Comparison of ENCODE assay signal across 8 cellular contexts in genomic region chr11:60762851-60763691, GRCh38. TPM values are rescaled to one million over a fixed set of nuclear protein-coding genes. Genes with fewer than 3 reads are reported as not detected.
DNase-seq lines count a peak whose midpoint lies in the region; ATAC-seq and TF ChIP-seq lines count a peak whose summit lies in the region.

No MANE protein-coding gene starts in this region.

- no peaks in the 10 kb centered on the region for H3K36me3 ChIP-seq in endodermal cell (ENCODE audit: control insufficient read depth, insufficient read depth, low read length)
- no peaks in the 10 kb centered on the region for H3K36me3 ChIP-seq in naive thymus-derived CD4-positive, alpha-beta T cell (ENCODE audit: control insufficient read depth in 2 of 3, insufficient read depth in 3 of 3, low read length in 3 of 3)

- WGBS in endodermal cell (ENCODE audit: insufficient coverage in 1 of 2, insufficient read length in 1 of 2), 2 experiments, result 66 to 70% methylated on average over 7 to 11 of the region's 11 CpGs

- no peaks in the 10 kb centered on the region for H3K4me1 ChIP-seq in endodermal cell (ENCODE audit: control insufficient read depth, insufficient read depth, low read length)
- no peaks in the 10 kb centered on the region for H3K4me1 ChIP-seq in naive thymus-derived CD4-positive, alpha-beta T cell (ENCODE audit: control insufficient read depth in 2 of 2, insufficient read depth in 2 of 2, low read length in 2 of 2)

- no peak overlapping the region for H3K9ac ChIP-seq in endodermal cell (ENCODE audit: extremely low read depth, low read length, poor library complexity, severe bottlenecking)

- TF ChIP-seq CTCF in endodermal cell (conservative IDR thresholded peaks at IDR 0.05), result peak; percentile 73

- H3K27ac Mint-ChIP-seq in endodermal cell, result no peak overlapping the region
- no peak overlapping the region for H3K27ac Mint-ChIP-seq in naive thymus-derived CD4-positive, alpha-beta T cell

- no peak overlapping the region for H3K27ac ChIP-seq in endodermal cell (ENCODE audit: low read depth, low read length)
- H3K27ac ChIP-seq in naive thymus-derived CD4-positive, alpha-beta T cell (ENCODE audit: low read depth, low read length), result no peak overlapping the region

- intact Hi-C loops in naive thymus-derived CD4-positive, alpha-beta T cell (cut with micrococcal nuclease), result no loop called here

- peaks cover 2% of the 10 kb centered on the region for H3K4me1 Mint-ChIP-seq in endodermal cell
- H3K4me1 Mint-ChIP-seq in naive thymus-derived CD4-positive, alpha-beta T cell, result peaks cover 0 to 6% (median 0%) of the 10 kb centered on the region in 7 donors

- H3K27me3 Mint-ChIP-seq in endodermal cell (ENCODE audit: insufficient read depth), result peaks cover 11% of the 10 kb centered on the region
- H3K27me3 Mint-ChIP-seq in naive thymus-derived CD4-positive, alpha-beta T cell, result peaks cover 33 to 57% (median 43%) of the 10 kb centered on the region in 5 donors

- peak; percentile 61 for ATAC-seq in GM21723 (IDR thresholded peaks at IDR 0.05; ENCODE audit: unreplicated experiment)
- ATAC-seq in naive thymus-derived CD4-positive, alpha-beta T cell, result no peak

- no peaks in the 10 kb centered on the region for H3K9me3 Mint-ChIP-seq in endodermal cell
- H3K9me3 Mint-ChIP-seq in naive thymus-derived CD4-positive, alpha-beta T cell, result no peaks in the 10 kb centered on the region

- H3K4me3 ChIP-seq in endodermal cell (ENCODE audit: low read length), result no peak overlapping the region
- H3K4me3 ChIP-seq in naive thymus-derived CD4-positive, alpha-beta T cell (ENCODE audit: low read length), result no peak overlapping the region

- no peaks in the 10 kb centered on the region for H3K9me3 ChIP-seq in endodermal cell (ENCODE audit: control insufficient read depth, low read length)
- no peaks in the 10 kb centered on the region for H3K9me3 ChIP-seq in naive thymus-derived CD4-positive, alpha-beta T cell (ENCODE audit: control insufficient read depth in 2 of 3, low read length in 3 of 3)

- POLR2A ChIA-PET in naive thymus-derived CD4-positive, alpha-beta T cell (lab: Charles Lee), result no interaction called here

- H3K36me3 Mint-ChIP-seq in endodermal cell (ENCODE audit: low read depth), result no peaks in the 10 kb centered on the region
- H3K36me3 Mint-ChIP-seq in naive thymus-derived CD4-positive, alpha-beta T cell, result no peaks in the 10 kb centered on the region

- peaks cover 6% of the 10 kb centered on the region for H3K27me3 ChIP-seq in endodermal cell (ENCODE audit: control insufficient read depth, insufficient read depth, low read length, poor library complexity, severe bottlenecking)
- no peaks in the 10 kb centered on the region for H3K27me3 ChIP-seq in naive thymus-derived CD4-positive, alpha-beta T cell (ENCODE audit: control insufficient read depth in 2 of 2, insufficient read depth in 2 of 2, low read length in 2 of 2)

- CTCF ChIA-PET in naive thymus-derived CD4-positive, alpha-beta T cell (lab: Charles Lee), result interaction anchor here (0.5 to 1.5 kb wide), 4 partner anchors 12 to 1752 kb away, joined by 3 to 7 read pairs (median 4); no protein-coding TSS in a partner anchor

- no peak overlapping the region for H3K4me3 Mint-ChIP-seq in endodermal cell
- no peak overlapping the region for H3K4me3 Mint-ChIP-seq in naive thymus-derived CD4-positive, alpha-beta T cell

- peak; percentile 23 to 55 for DNase-seq in NCI-H526 (lab: John Stamatoyannopoulos, UW)
- no peak for DNase-seq in NCI-H526 treated with DMSO at 0.1 percent for 48 hours (lab: John Stamatoyannopoulos, UW)
- DNase-seq in Kasumi-1 (lab: John Stamatoyannopoulos, UW), result peak; percentile 4 to 11
- no peak for DNase-seq in endodermal cell
- no peak for DNase-seq in stimulated activated naive CD4-positive, alpha-beta T cell (lab: John Stamatoyannopoulos, UW)
- DNase-seq in naive thymus-derived CD4-positive, alpha-beta T cell, result no peak
- no peak for DNase-seq in HuH-7.5 (ENCODE audit: low spot score)

RNA-seq across cellular contexts. Expression of gene MS4A15, which starts 6.4 kb away (rescaled TPM):
- not detected for total RNA-seq in endodermal cell
- polyA plus RNA-seq in endodermal cell (2013, experiment 1 of 2), result not detected
- polyA plus RNA-seq in endodermal cell (2013, experiment 2 of 2), result not detected
- total RNA-seq in naive thymus-derived CD4-positive, alpha-beta T cell, result not detected
- polyA plus RNA-seq in naive thymus-derived CD4-positive, alpha-beta T cell, result not detected

RNA-seq across cellular contexts. Expression of gene MS4A10, which starts 22.1 kb away (rescaled TPM):
- not detected for total RNA-seq in endodermal cell
- polyA plus RNA-seq in endodermal cell (2013, experiment 1 of 2), result not detected
- not detected for polyA plus RNA-seq in endodermal cell (2013, experiment 2 of 2)
- total RNA-seq in naive thymus-derived CD4-positive, alpha-beta T cell, result not detected
- polyA plus RNA-seq in naive thymus-derived CD4-positive, alpha-beta T cell, result not detected

RNA-seq across cellular contexts. Expression of gene MS4A18, which starts 38.6 kb away (rescaled TPM):
- not detected for total RNA-seq in endodermal cell
- not detected for polyA plus RNA-seq in endodermal cell (2013, experiment 1 of 2)
- not detected for polyA plus RNA-seq in endodermal cell (2013, experiment 2 of 2)
- total RNA-seq in naive thymus-derived CD4-positive, alpha-beta T cell, result not detected
- not detected for polyA plus RNA-seq in naive thymus-derived CD4-positive, alpha-beta T cell

Comparison
In these comparisons a context has a peak if more than half of its experiments do, and no peak if none do; other contexts are left out.
1. DNase-seq: peak in NCI-H526 (2 of 2) and Kasumi-1 (2 of 2); none in NCI-H526 treated with DMSO at 0.1 percent for 48 hours (single experiment), endodermal cell (single experiment), stimulated activated naive CD4-positive, alpha-beta T cell (0 of 6), naive thymus-derived CD4-positive, alpha-beta T cell (0 of 9) and HuH-7.5 (single experiment).